17 cellular contexts compared by ENCODE assay signal in genomic region chr3:17115186-17115585, GRCh38.
"Had no signal": no experiment of that assay in that cellular context is flagged by ENCODE, and none has a peak within 500 bp of the region (broad histone marks: within the 10 kb centered on the region; RNA-seq: fewer than 3 reads in every experiment).

No MANE protein-coding gene starts in this region.

- H3K4me3 Mint-ChIP-seq: activated CD8-positive, alpha-beta memory T cell treated with anti-CD3 and anti-CD28 coated beads, Interleukin-2, amount 10 ng/mL, durations not matched to agents 7 days and 5 days; activated naive CD8-positive, alpha-beta T cell; immature natural killer cell; neural crest cell had no signal

- H3K9me3 ChIP-seq: esophagus muscularis mucosa, pancreas, sigmoid colon, thoracic aorta had no signal

- H3K36me3 Mint-ChIP-seq: activated naive CD8-positive, alpha-beta T cell had no signal

- H3K4me1 Mint-ChIP-seq: activated CD8-positive, alpha-beta memory T cell treated with anti-CD3 and anti-CD28 coated beads, Interleukin-2, amount 10 ng/mL, durations not matched to agents 7 days and 5 days; neural crest cell had no signal

- DNase-seq: activated CD4-positive, alpha-beta T cell treated with anti-CD3 and anti-CD28 coated beads for 1 hour; activated CD4-positive, alpha-beta T cell treated with anti-CD3 and anti-CD28 coated beads, Interleukin-2, amount 50 U/mL, for 4 hours; activated CD8-positive, alpha-beta memory T cell treated with anti-CD3 and anti-CD28 coated beads, Interleukin-2, amount 10 ng/mL, durations not matched to agents 7 days and 5 days; activated effector memory CD4-positive, alpha-beta T cell treated with anti-CD3 and anti-CD28 coated beads, Interleukin-2, amount 50 U/mL, for 16 hours; activated T-cell treated with anti-CD3 and anti-CD28 coated beads, Interleukin-2, amount 50 U/mL, for 48 hours; amniotic stem cell; foreskin melanocyte; immature natural killer cell; pancreas; sigmoid colon; stimulated activated CD4-positive, alpha-beta T cell treated with anti-CD3 and anti-CD28 coated beads, Interleukin-1b, Interleukin-23, amount 100 ng/mL, for 48 hours; T-helper 9 cell had no signal

- H3K9me3 Mint-ChIP-seq: immature natural killer cell had no signal

- ATAC-seq: activated CD8-positive, alpha-beta memory T cell treated with anti-CD3 and anti-CD28 coated beads, Interleukin-2, amount 10 ng/mL, durations not matched to agents 7 days and 5 days; pancreas had no signal

- H3K27ac Mint-ChIP-seq: activated CD8-positive, alpha-beta memory T cell treated with anti-CD3 and anti-CD28 coated beads, Interleukin-2, amount 10 ng/mL, durations not matched to agents 7 days and 5 days; activated naive CD8-positive, alpha-beta T cell; immature natural killer cell had no signal

- H3K4me1 ChIP-seq: esophagus muscularis mucosa, pancreas, sigmoid colon had no signal

- H3K27ac ChIP-seq: esophagus muscularis mucosa, sigmoid colon, SK-N-MC, thoracic aorta had no signal

- H3K27me3 Mint-ChIP-seq: activated CD8-positive, alpha-beta memory T cell treated with anti-CD3 and anti-CD28 coated beads, Interleukin-2, amount 10 ng/mL, durations not matched to agents 7 days and 5 days; activated naive CD8-positive, alpha-beta T cell had no signal

- FAIRE-seq: pancreas had no signal

- H3K36me3 ChIP-seq: esophagus muscularis mucosa, pancreas, sigmoid colon, thoracic aorta had no signal

- H3K4me3 ChIP-seq: esophagus muscularis mucosa, pancreas, sigmoid colon, SK-N-MC, thoracic aorta had no signal

- H3K27me3 ChIP-seq: esophagus muscularis mucosa, pancreas, sigmoid colon had no signal
